8 cellular contexts compared by ENCODE assay signal in genomic region chr19:12938536-12939291, GRCh38. TPM values are rescaled to one million over a fixed set of nuclear protein-coding genes. Genes with fewer than 3 reads are reported as not detected.
A peak's percentile ranks its signal among the peaks of the same experiment; 100 is the strongest.
DNase-seq lines count a peak whose midpoint lies in the region; ATAC-seq, FAIRE-seq and TF ChIP-seq lines count a peak whose summit lies in the region.

CALR (plus strand) TSS chr19:12938609; CDS start chr19:12938680, 71 bp downstream.

- in situ Hi-C loops in K562 (cut with MboI) = no loop called here

- 0 out of 4 replicates have a peak, but pooled peaks of 1 of the 2 experiments have one; percentile 11 for TF ChIP-seq RAD21 in K562 (CRISPR knock-in tag; conservative IDR thresholded peaks at IDR 0.05 in 1 of 2, IDR thresholded peaks at IDR 0.05 in 1 of 2)

- H3K9me3 ChIP-seq in BLaER1 treated with 17β-estradiol and CSF1 and Interleukin-3, amounts not matched to agents 10 nM and 100 nM (replicated peaks in 1 of 11) = no peaks in the 10 kb centered on the region
- no peaks in the 10 kb centered on the region for H3K9me3 ChIP-seq in K562 (replicated peaks; ENCODE audit: control insufficient read depth, insufficient read depth, low read depth, low read length)
- H3K9me3 ChIP-seq in iPS-18c (ENCODE audit: control insufficient read depth, insufficient read depth, low read length) = no peaks in the 10 kb centered on the region
- H3K9me3 ChIP-seq in spleen = no peaks in the 10 kb centered on the region

- H3K4me3 ChIP-seq in BLaER1 treated with 17β-estradiol and CSF1 and Interleukin-3, amounts not matched to agents 10 nM and 100 nM = peak within 1 kb of the TSS; percentile 84 to 100 (median 97)
- H3K4me3 ChIP-seq in K562 = peak within 1 kb of the TSS; percentile 90
- peak within 1 kb of the TSS; percentile 99 for H3K4me3 ChIP-seq in iPS-18c (ENCODE audit: insufficient read depth, low read depth, low read length)
- peak within 1 kb of the TSS; percentile 56 to 100 (median 98) for H3K4me3 ChIP-seq in spleen

- ATAC-seq in GM21360 (IDR thresholded peaks at IDR 0.05; ENCODE audit: unreplicated experiment) (peak; percentile 7), K562 (peak; percentile 60), HG02973 (IDR thresholded peaks at IDR 0.05; ENCODE audit: unreplicated experiment) (no peak)

- peak; percentile 42 for FAIRE-seq in K562 (lab: Jason Lieb, UNC)

- H2AFZ ChIP-seq in K562 (ENCODE audit: low read depth, low read length) = peak within 1 kb of the TSS; percentile 86

- H3K4me2 ChIP-seq in BLaER1 treated with 17β-estradiol and CSF1 and Interleukin-3, amounts not matched to agents 10 nM and 100 nM = peak within 1 kb of the TSS; percentile 92 to 99 (median 97)
- peak within 1 kb of the TSS; percentile 98 for H3K4me2 ChIP-seq in K562 (ENCODE audit: insufficient read depth, low read length)

- peaks cover 65 to 73% (median 70%) of the 10 kb centered on the region in 10 experiments for H3K4me1 ChIP-seq in BLaER1 treated with 17β-estradiol and CSF1 and Interleukin-3, amounts not matched to agents 10 nM and 100 nM
- H3K4me1 ChIP-seq in K562 (replicated peaks in 1 of 2; ENCODE audit: control insufficient read depth in 2 of 2, insufficient read depth in 2 of 2, low read length in 2 of 2) = peaks cover 36 to 49% of the 10 kb centered on the region in 2 experiments
- H3K4me1 ChIP-seq in spleen = peaks cover 38 to 79% (median 71%) of the 10 kb centered on the region in 6 donors

- H4K20me1 ChIP-seq in BLaER1 treated with 17β-estradiol and CSF1 and Interleukin-3, amounts not matched to agents 10 nM and 100 nM = peaks cover 49 to 53% (median 52%) of the 10 kb centered on the region in 11 experiments
- peaks cover 30% of the 10 kb centered on the region for H4K20me1 ChIP-seq in K562 (replicated peaks; ENCODE audit: control insufficient read depth, insufficient read depth, low read length)

- H3K27ac ChIP-seq in BLaER1 treated with 17β-estradiol and CSF1 and Interleukin-3, amounts not matched to agents 10 nM and 100 nM = peak within 1 kb of the TSS; percentile 92 to 99 (median 97)
- H3K27ac ChIP-seq in K562 (ENCODE audit: extremely low read depth, low read depth, low read length) (peak within 1 kb of the TSS; percentile 94), spleen (peak within 1 kb of the TSS; percentile 89 to 98 (median 95))

- peak within 1 kb of the TSS; percentile 96 to 100 (median 99) for H3K9ac ChIP-seq in BLaER1 treated with 17β-estradiol and CSF1 and Interleukin-3, amounts not matched to agents 10 nM and 100 nM
- peak within 1 kb of the TSS; percentile 99 for H3K9ac ChIP-seq in K562 (ENCODE audit: insufficient read depth in 1 of 2, low read depth in 2 of 2, low read length in 2 of 2)

- H3K9me1 ChIP-seq in K562 (ENCODE audit: control insufficient read depth, insufficient read depth, low read length) = peaks cover 7% of the 10 kb centered on the region

- CTCF ChIA-PET in K562 (lab: Yijun Ruan, JAX; ENCODE audit: low intra/inter-chr PET ratio) = no interaction called here

- BruUV-seq in K562 (replicated peaks; lab: Mats Ljungman, UMichigan) = no TSS peak

- TF ChIP-seq CTCF in K562 (IDR thresholded peaks at IDR 0.05 in 2 of 3, conservative IDR thresholded peaks at IDR 0.05 in 1 of 3; ENCODE audit: insufficient read depth in 2 of 3, low read depth in 1 of 3, low read length in 3 of 3) (peak in 2 of 3 experiments; percentile 42 to 65; a peak in 5 of 6 replicates), spleen (IDR thresholded peaks at IDR 0.05 in 8 of 11, conservative IDR thresholded peaks at IDR 0.05 in 3 of 11) (peak in 5 of 11 experiments; percentile 15 to 52 (median 29))

- H3K36me3 ChIP-seq in BLaER1 treated with 17β-estradiol and CSF1 and Interleukin-3, amounts not matched to agents 10 nM and 100 nM = peaks cover 47 to 50% (median 48%) of the 10 kb centered on the region in 11 experiments
- H3K36me3 ChIP-seq in K562 (ENCODE audit: control insufficient read depth, insufficient read depth, low read length) (peaks cover 48% of the 10 kb centered on the region), spleen (peaks cover 5 to 45% (median 40%) of the 10 kb centered on the region in 6 donors)

- no peaks in the 10 kb centered on the region for H3K27me3 ChIP-seq in BLaER1 treated with 17β-estradiol and CSF1 and Interleukin-3, amounts not matched to agents 10 nM and 100 nM
- no peaks in the 10 kb centered on the region for H3K27me3 ChIP-seq in K562 (ENCODE audit: control insufficient read depth in 2 of 2, insufficient read depth in 2 of 2, low read length in 2 of 2)
- no peaks in the 10 kb centered on the region for H3K27me3 ChIP-seq in spleen (replicated peaks in 1 of 7)

- intact Hi-C loops in K562 (cut with micrococcal nuclease) = loop anchor here (5.0 kb wide), 1 partner anchor 51 kb away; the partner anchor contains the start of gene KLF1
- intact Hi-C loops in spleen (cut with DNase I; ENCODE audit: low total_unique reads) = no loop called here

- peak; percentile 88 for DNase-seq in NCI-H82 (lab: John Stamatoyannopoulos, UW)
- DNase-seq in K562 (ENCODE audit: extremely low read depth in 1 of 4, low spot score in 3 of 4) = peak in 2 of 4 experiments; percentile 55 to 64
- no peak for DNase-seq in spleen
- no peak for DNase-seq in NCI-H1930 (lab: John Stamatoyannopoulos, UW)

- POLR2A ChIA-PET in K562 (lab: Yijun Ruan, JAX) = interaction anchor here (0.5 to 2.2 kb wide), 20 partner anchors 8 to 210 kb away, joined by 3 to 11 read pairs (median 4); partner anchors contain the start of genes DNASE2, GADD45GIP1, KLF1 and RAD23A

- TF ChIP-seq POLR2A in K562 (conservative IDR thresholded peaks at IDR 0.05) (peak; percentile 99), spleen (IDR thresholded peaks at IDR 0.05) (peak; percentile 92 to 99 (median 97))

- peaks cover 56% of the 10 kb centered on the region for H3K79me2 ChIP-seq in K562 (ENCODE audit: control insufficient read depth, insufficient read depth, low read length)

- WGBS in K562 (ENCODE audit: insufficient coverage, low coverage, missing lambda C conversion rate) = under 1% methylated on average over 60 of the region's 67 CpGs
- WGBS in spleen, 5 donors = 0 to 1% (median 0%) methylated on average over 9 to 67 of the region's 67 CpGs

- no peak for TF ChIP-seq EP300 in K562 (IDR thresholded peaks at IDR 0.05; ENCODE audit: low read length)

TF ChIP-seq in K562, 482 proteins besides CTCF, POLR2A, EP300 and RAD21 (continues in another document):
- TF ChIP-seq HMBOX1 (IDR thresholded peaks at IDR 0.05) (no peak), ZBTB49 (CRISPR knock-in tag; IDR thresholded peaks at IDR 0.05; ENCODE audit: borderline replicate concordance) (0 out of 2 replicates have a peak, but pooled peaks have one; percentile 33), ZNF75A (CRISPR knock-in tag; IDR thresholded peaks at IDR 0.05) (no peak), BRD4 (IDR thresholded peaks at IDR 0.05) (no peak), TBL1XR1 (IDR thresholded peaks at IDR 0.05; ENCODE audit: low read length in 2 of 2) (0 out of 4 replicates have a peak, but pooled peaks of 1 of the 2 experiments have one; percentile 41), HDAC6 (IDR thresholded peaks at IDR 0.05; ENCODE audit: low read depth, low read length) (0 out of 2 replicates have a peak, but pooled peaks have one; percentile 58)

RNA-seq across cellular contexts. Expression of gene CALR, which starts in this region (rescaled TPM):
- 1,154 and 1,519 TPM in 2 replicates for total RNA-seq in K562 (2011; cell fraction: chromatin; rRNA removed; ENCODE audit: low replicate concordance)
- 2,017 and 2,086 TPM in 2 replicates for total RNA-seq in K562 (2011; cell fraction: nucleolus; rRNA removed)
- 1,334 and 1,801 TPM in 2 replicates for total RNA-seq in K562 (2011; cell fraction: nucleoplasm; rRNA removed)
- total RNA-seq in K562 (2014; rRNA removed) = 673 and 912 TPM in 2 replicates
- total RNA-seq in K562 (2014; rRNA removed; fragmentation: Illumina TruSeq; extraction: Trizol) = 473 and 509 TPM in 2 replicates
- total RNA-seq in K562 (2015; rRNA removed; fragmentation: Illumina TruSeq; extraction: Trizol) = 794 and 811 TPM in 2 replicates
- 730 and 790 TPM in 2 replicates for total RNA-seq in K562 (2021)
- 628 and 644 TPM in 2 replicates for polyA plus RNA-seq in K562 (2011; rRNA removed)
- polyA plus RNA-seq in K562 (2011; cell fraction: cytosol; rRNA removed) = 488 and 529 TPM in 2 replicates
- 369 and 585 TPM in 2 replicates for polyA plus RNA-seq in K562 (2011; cell fraction: nucleus; rRNA removed)
- 684 and 846 TPM in 2 replicates for polyA plus RNA-seq in K562 (2012)
- 643 and 731 TPM in 2 replicates for polyA plus RNA-seq in K562 (2014; fragmentation: Illumina TruSeq; extraction: Trizol)
- 100 to 1,000 TPM; 126 to 147 TPM for polyA plus RNA-seq in K562 (2014; fragmentation: Nextera tagmentation; extraction: Ambion mirVana)
- 642 and 658 TPM in 2 replicates for polyA plus RNA-seq in K562 (2014; rRNA removed)
- 673 and 889 TPM in 2 replicates for polyA minus RNA-seq in K562 (2011; rRNA and poly(A)+ RNA removed)
- polyA minus RNA-seq in K562 (2011; cell fraction: cytosol; rRNA and poly(A)+ RNA removed) = 377 and 404 TPM in 2 replicates
- polyA minus RNA-seq in K562 (2011; cell fraction: nucleus; rRNA and poly(A)+ RNA removed) = 138 and 244 TPM in 2 replicates
- total RNA-seq in spleen = 100 to 1,000 TPM; 306 to 828 (median 571) TPM
- polyA plus RNA-seq in spleen = 100 to 1,000 TPM; 150 to 194 (median 193) TPM
